Comparison of ENCODE assay signal across 1 cellular context in genomic region chr11:110474578-110474977, GRCh38.
TF ChIP-seq lines count a peak whose summit lies in the region.

No MANE protein-coding gene starts in this region.

TF ChIP-seq in IMR-90, 13 proteins besides CTCF, POLR2A, EP300 and RAD21 (continued from another document):
- TF ChIP-seq, protein P1, sequence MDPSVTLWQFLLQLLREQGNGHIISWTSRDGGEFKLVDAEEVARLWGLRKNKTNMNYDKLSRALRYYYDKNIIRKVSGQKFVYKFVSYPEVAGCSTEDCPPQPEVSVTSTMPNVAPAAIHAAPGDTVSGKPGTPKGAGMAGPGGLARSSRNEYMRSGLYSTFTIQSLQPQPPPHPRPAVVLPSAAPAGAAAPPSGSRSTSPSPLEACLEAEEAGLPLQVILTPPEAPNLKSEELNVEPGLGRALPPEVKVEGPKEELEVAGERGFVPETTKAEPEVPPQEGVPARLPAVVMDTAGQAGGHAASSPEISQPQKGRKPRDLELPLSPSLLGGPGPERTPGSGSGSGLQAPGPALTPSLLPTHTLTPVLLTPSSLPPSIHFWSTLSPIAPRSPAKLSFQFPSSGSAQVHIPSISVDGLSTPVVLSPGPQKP (IDR thresholded peaks at IDR 0.05; ENCODE audit: borderline replicate concordance, low read depth, low read length) = no peak
TF ChIP-seq in IMR-90: peak in this region for 0.
